Comparison of ENCODE assay signal across 16 cellular contexts in the genomic region with DNA sequence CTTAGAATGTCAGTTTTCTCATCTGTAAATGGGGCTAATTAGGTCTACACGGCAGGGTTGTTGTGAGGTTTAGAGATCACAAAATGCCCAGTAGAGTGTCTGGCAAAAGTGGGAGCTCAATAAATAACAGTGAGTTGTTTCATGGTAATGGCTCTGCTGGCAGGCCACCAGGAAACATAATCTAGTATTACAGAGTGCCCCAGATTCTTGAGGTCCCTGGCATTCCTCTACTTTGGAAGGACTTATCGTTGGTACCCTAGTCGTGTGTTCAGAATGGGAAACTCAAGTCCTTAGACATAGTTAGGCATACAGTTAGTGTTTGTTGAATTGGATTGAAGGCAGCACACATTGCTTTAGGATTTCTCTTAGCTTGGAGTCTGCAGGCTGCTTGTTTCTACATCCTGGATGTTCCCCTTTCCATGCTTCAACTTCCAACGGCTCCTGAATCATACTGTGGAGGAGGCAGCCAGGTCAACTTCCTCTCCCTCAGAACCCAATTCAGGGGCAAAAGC.
A peak's percentile ranks its signal among the peaks of the same experiment; 100 is the strongest.
DNase-seq lines count a peak whose midpoint lies in the region; ATAC-seq and TF ChIP-seq lines count a peak whose summit lies in the region.
"Had no signal": no experiment of that assay in that cellular context is flagged by ENCODE, and none has a peak within 500 bp of the region (broad histone marks: within the 10 kb centered on the region; RNA-seq: fewer than 3 reads in every experiment).

No MANE protein-coding gene starts in this region.

- WGBS in mesendoderm (ENCODE audit: extremely low coverage, insufficient coverage, low lambda C conversion rate) = no CpG with 5 or more reads among the region's 4 CpGs

- no peak overlapping the region for H3K4ac ChIP-seq in mesendoderm (ENCODE audit: low read depth, low read length)

- H3K4me1 ChIP-seq in mesendoderm (ENCODE audit: control insufficient read depth, low read depth, low read length) = no peaks in the 10 kb centered on the region
- H3K4me1 ChIP-seq: parathyroid adenoma had no signal

- no peaks in the 10 kb centered on the region; the same call in 1 of the 2 replicates for H3K36me3 ChIP-seq in MG63
- H3K36me3 ChIP-seq in mesendoderm (ENCODE audit: control insufficient read depth, insufficient read depth, low read length) = no peaks in the 10 kb centered on the region
- H3K36me3 ChIP-seq: Peyer's patch had no signal

- H3K79me2 ChIP-seq in mesendoderm (ENCODE audit: control insufficient read depth, insufficient read depth, low read length) = no peaks in the 10 kb centered on the region
- H3K79me2 ChIP-seq: parathyroid adenoma had no signal

- H2BK15ac ChIP-seq in mesendoderm (replicated peaks; ENCODE audit: low read depth) = no peak overlapping the region

- no peak overlapping the region for H3K27ac ChIP-seq in mesendoderm (ENCODE audit: low read depth, low read length)
- H3K27ac ChIP-seq: BLaER1 treated with 17β-estradiol and CSF1 and Interleukin-3, amounts not matched to agents 10 nM and 100 nM; parathyroid adenoma had no signal

- H3K18ac ChIP-seq in mesendoderm (ENCODE audit: low read length) = no peak overlapping the region

- H3K4me2 ChIP-seq in mesendoderm (ENCODE audit: low read length) = no peak overlapping the region

- H2AK5ac ChIP-seq in mesendoderm (ENCODE audit: low read length) = no peak overlapping the region

- H4K5ac ChIP-seq in mesendoderm (ENCODE audit: low read length) = no peak overlapping the region

- no peak overlapping the region for H2BK5ac ChIP-seq in mesendoderm (ENCODE audit: low read length)

- H3K4me3 ChIP-seq in MG63 (no peak overlapping the region), epithelial cell of proximal tubule (ENCODE audit: low read depth, low read length) (no peak overlapping the region), mesendoderm (ENCODE audit: low read length) (no peak overlapping the region)
- H3K4me3 ChIP-seq: BLaER1 treated with 17β-estradiol and CSF1 and Interleukin-3, amounts not matched to agents 10 nM and 100 nM; Peyer's patch had no signal

- H3K56ac ChIP-seq in mesendoderm (ENCODE audit: low read length) = no peak overlapping the region

- peak; percentile 64 for ATAC-seq in omental fat pad (ENCODE audit: low FRiP score)

- DNase-seq in CD1c-positive myeloid dendritic cell (ENCODE audit: extremely low spot score) (peak; percentile 51), MG63 (peak; percentile 66), epithelial cell of proximal tubule (ENCODE audit: low read depth) (peak; percentile 50), omental fat pad (ENCODE audit: low spot score) (no peak), mesendoderm (no peak), GM10248 (ENCODE audit: extremely low spot score) (no peak), NCI-H1092 treated with DMSO at 0.1 percent for 48 hours (lab: John Stamatoyannopoulos, UW) (no peak)
- no peak for DNase-seq in activated CD8-positive, alpha-beta memory T cell treated with anti-CD3 and anti-CD28 coated beads for 24 hours
- DNase-seq: activated CD4-positive, alpha-beta T cell treated with anti-CD3 and anti-CD28 coated beads, Interleukin-2, amount 50 U/mL, for 48 hours; activated gamma-delta T cell treated with Interleukin-2 at 50 U/mL for 16 hours; midbrain; NCI-H1436; NCI-H524; Peyer's patch had no signal

- no peaks in the 10 kb centered on the region for H3K9me3 ChIP-seq in MG63
- H3K9me3 ChIP-seq: BLaER1 treated with 17β-estradiol and CSF1 and Interleukin-3, amounts not matched to agents 10 nM and 100 nM; Peyer's patch had no signal

- CTCF ChIA-PET in GM10248 (lab: Yijun Ruan, JAX) = no interaction called here

- POLR2A ChIA-PET in GM10248 (lab: Yijun Ruan, JAX) = no interaction called here

- H2BK120ac ChIP-seq in mesendoderm (ENCODE audit: low read depth, low read length) = no peak overlapping the region

- no peak overlapping the region for H3K9ac ChIP-seq in mesendoderm (ENCODE audit: low read length)
- H3K9ac ChIP-seq: BLaER1 treated with 17β-estradiol and CSF1 and Interleukin-3, amounts not matched to agents 10 nM and 100 nM; parathyroid adenoma had no signal

- no peaks in the 10 kb centered on the region for H3K79me1 ChIP-seq in mesendoderm (ENCODE audit: low read length)

- H3K23ac ChIP-seq in mesendoderm (ENCODE audit: low read length) = no peak overlapping the region

- no peak overlapping the region for H4K8ac ChIP-seq in mesendoderm (ENCODE audit: low read depth, low read length)

- no peak for TF ChIP-seq CTCF in epithelial cell of proximal tubule (conservative IDR thresholded peaks at IDR 0.05; ENCODE audit: low read depth, low read length)
- TF ChIP-seq CTCF in omental fat pad (IDR thresholded peaks at IDR 0.05) = no peak
- no peak for TF ChIP-seq CTCF in GM10248 (IDR thresholded peaks at IDR 0.05; ENCODE audit: control extremely low read depth, extremely low read depth, low read depth, missing control alignments)

- no peaks in the 10 kb centered on the region for H3K27me3 ChIP-seq in MG63
- H3K27me3 ChIP-seq in mesendoderm (ENCODE audit: insufficient read depth, low read length, poor library complexity) = no peaks in the 10 kb centered on the region
- H3K27me3 ChIP-seq: BLaER1 treated with 17β-estradiol and CSF1 and Interleukin-3, amounts not matched to agents 10 nM and 100 nM; Peyer's patch had no signal

Comparison
In these comparisons a context has a peak if more than half of its experiments do, and no peak if none do; other contexts are left out.
1. DNase-seq: peak in CD1c-positive myeloid dendritic cell (single experiment), MG63 (single experiment) and epithelial cell of proximal tubule (single experiment); none in omental fat pad (single experiment), mesendoderm (single experiment), activated CD8-positive, alpha-beta memory T cell treated with anti-CD3 and anti-CD28 coated beads for 24 hours (single experiment), GM10248 (single experiment) and NCI-H1092 treated with DMSO at 0.1 percent for 48 hours (single experiment).